1 cellular context compared by ENCODE assay signal in the genomic region with DNA sequence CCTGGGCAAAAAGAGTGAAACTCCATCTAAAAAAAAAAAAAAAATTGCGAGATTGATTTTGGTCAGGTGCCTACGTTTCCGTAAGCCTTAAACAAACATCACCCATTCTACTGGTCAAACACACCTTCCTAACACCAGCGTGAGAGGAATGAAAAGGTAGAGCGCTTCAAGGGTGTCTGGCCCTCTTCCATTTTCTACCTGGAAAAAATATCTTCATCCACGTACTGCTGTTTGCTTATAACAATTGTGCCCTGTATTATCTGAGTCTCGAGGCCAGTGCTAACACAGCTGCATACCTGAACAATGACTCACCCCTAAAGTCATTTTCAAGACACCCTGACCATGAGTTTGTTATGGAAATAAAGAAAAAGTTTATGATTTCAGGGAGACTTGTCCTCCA.
TF ChIP-seq lines count a peak whose summit lies in the region.

No MANE protein-coding gene starts in this region.

TF ChIP-seq in SK-N-SH treated with all-trans-retinoic acid at 6 μM for 48 hours, 23 proteins besides CTCF, POLR2A, EP300 and RAD21:
- TF ChIP-seq, protein P1, sequence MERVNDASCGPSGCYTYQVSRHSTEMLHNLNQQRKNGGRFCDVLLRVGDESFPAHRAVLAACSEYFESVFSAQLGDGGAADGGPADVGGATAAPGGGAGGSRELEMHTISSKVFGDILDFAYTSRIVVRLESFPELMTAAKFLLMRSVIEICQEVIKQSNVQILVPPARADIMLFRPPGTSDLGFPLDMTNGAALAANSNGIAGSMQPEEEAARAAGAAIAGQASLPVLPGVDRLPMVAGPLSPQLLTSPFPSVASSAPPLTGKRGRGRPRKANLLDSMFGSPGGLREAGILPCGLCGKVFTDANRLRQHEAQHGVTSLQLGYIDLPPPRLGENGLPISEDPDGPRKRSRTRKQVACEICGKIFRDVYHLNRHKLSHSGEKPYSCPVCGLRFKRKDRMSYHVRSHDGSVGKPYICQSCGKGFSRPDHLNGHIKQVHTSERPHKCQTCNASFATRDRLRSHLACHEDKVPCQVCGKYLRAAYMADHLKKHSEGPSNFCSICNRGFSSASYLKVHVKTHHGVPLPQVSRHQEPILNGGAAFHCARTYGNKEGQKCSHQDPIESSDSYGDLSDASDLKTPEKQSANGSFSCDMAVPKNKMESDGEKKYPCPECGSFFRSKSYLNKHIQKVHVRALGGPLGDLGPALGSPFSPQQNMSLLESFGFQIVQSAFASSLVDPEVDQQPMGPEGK (CRISPR knock-in tag; IDR thresholded peaks at IDR 0.05; ENCODE audit: borderline replicate concordance): no peak
- TF ChIP-seq, protein P2, sequence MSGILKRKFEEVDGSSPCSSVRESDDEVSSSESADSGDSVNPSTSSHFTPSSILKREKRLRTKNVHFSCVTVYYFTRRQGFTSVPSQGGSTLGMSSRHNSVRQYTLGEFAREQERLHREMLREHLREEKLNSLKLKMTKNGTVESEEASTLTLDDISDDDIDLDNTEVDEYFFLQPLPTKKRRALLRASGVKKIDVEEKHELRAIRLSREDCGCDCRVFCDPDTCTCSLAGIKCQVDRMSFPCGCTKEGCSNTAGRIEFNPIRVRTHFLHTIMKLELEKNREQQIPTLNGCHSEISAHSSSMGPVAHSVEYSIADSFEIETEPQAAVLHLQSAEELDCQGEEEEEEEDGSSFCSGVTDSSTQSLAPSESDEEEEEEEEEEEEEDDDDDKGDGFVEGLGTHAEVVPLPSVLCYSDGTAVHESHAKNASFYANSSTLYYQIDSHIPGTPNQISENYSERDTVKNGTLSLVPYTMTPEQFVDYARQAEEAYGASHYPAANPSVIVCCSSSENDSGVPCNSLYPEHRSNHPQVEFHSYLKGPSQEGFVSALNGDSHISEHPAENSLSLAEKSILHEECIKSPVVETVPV (CRISPR knock-in tag; IDR thresholded peaks at IDR 0.05): no peak
- TF ChIP-seq, protein P3, sequence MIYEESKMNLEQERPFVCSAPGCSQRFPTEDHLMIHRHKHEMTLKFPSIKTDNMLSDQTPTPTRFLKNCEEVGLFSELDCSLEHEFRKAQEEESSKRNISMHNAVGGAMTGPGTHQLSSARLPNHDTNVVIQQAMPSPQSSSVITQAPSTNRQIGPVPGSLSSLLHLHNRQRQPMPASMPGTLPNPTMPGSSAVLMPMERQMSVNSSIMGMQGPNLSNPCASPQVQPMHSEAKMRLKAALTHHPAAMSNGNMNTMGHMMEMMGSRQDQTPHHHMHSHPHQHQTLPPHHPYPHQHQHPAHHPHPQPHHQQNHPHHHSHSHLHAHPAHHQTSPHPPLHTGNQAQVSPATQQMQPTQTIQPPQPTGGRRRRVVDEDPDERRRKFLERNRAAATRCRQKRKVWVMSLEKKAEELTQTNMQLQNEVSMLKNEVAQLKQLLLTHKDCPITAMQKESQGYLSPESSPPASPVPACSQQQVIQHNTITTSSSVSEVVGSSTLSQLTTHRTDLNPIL (CRISPR knock-in tag; IDR thresholded peaks at IDR 0.05; ENCODE audit: low read depth): no peak
- no peak for TF ChIP-seq ZNF8 (CRISPR knock-in tag; IDR thresholded peaks at IDR 0.05)
- no peak for TF ChIP-seq BACH2 (CRISPR knock-in tag; IDR thresholded peaks at IDR 0.05; ENCODE audit: borderline replicate concordance)
- no peak for TF ChIP-seq CSDC2 (CRISPR knock-in tag; IDR thresholded peaks at IDR 0.05)
- no peak for TF ChIP-seq ISL1 (CRISPR knock-in tag; IDR thresholded peaks at IDR 0.05)
- TF ChIP-seq PPARA (CRISPR knock-in tag; IDR thresholded peaks at IDR 0.05; ENCODE audit: borderline replicate concordance): no peak
- TF ChIP-seq TCF4 (CRISPR knock-in tag; IDR thresholded peaks at IDR 0.05; ENCODE audit: borderline replicate concordance): no peak
- no peak for TF ChIP-seq ZFP3 (CRISPR knock-in tag; IDR thresholded peaks at IDR 0.05)
- no peak for TF ChIP-seq ZFP30 (CRISPR knock-in tag; IDR thresholded peaks at IDR 0.05)
- no peak for TF ChIP-seq TOX (CRISPR knock-in tag; IDR thresholded peaks at IDR 0.05; ENCODE audit: borderline replicate concordance)
- no peak for TF ChIP-seq ZC3H10 (CRISPR knock-in tag; IDR thresholded peaks at IDR 0.05)
TF ChIP-seq in SK-N-SH treated with all-trans-retinoic acid at 6 μM for 48 hours: peak in this region for 0.
